Comparison of ENCODE assay signal across 27 cellular contexts in the genomic region with DNA sequence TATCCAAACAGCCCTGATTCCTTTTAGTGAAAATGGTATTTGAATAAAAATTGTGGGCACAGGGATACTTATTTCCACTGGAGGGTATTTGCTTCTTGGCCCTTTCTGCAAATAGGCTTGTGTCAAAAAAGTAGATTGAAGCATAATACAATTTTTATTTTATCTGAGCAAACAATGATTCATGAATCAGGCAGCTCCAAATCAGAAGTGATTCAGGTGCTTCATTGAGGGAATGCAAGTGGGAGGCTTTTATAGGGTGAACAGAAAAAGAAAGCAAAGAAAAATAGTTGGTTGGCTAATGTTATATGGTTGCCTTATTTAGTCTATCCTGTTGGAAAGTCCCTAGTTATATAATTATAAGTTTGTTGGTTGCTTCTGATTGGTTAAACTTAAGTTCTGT.
A peak's percentile ranks its signal among the peaks of the same experiment; 100 is the strongest.
DNase-seq lines count a peak whose midpoint lies in the region; ATAC-seq and TF ChIP-seq lines count a peak whose summit lies in the region.
"Had no signal": no experiment of that assay in that cellular context is flagged by ENCODE, and none has a peak within 500 bp of the region (broad histone marks: within the 10 kb centered on the region; RNA-seq: fewer than 3 reads in every experiment).

No MANE protein-coding gene starts in this region.

- CTCF ChIA-PET in PC-9 (lab: Charles Lee) = no interaction called here

- peaks cover 19% of the 10 kb centered on the region for H3K79me2 ChIP-seq in PC-9 (ENCODE audit: low read depth)

- BruUV-seq in PC-9 (replicated peaks; lab: Mats Ljungman, UMichigan) = no TSS peak

- TF ChIP-seq CTCF in PC-9 (conservative IDR thresholded peaks at IDR 0.05) (no peak), choroid plexus epithelial cell (conservative IDR thresholded peaks at IDR 0.05; ENCODE audit: low read depth, low read length) (no peak), ovary (IDR thresholded peaks at IDR 0.05) (no peak)

- no peak overlapping the region for H3K4me3 ChIP-seq in PC-9
- H3K4me3 ChIP-seq in choroid plexus epithelial cell (ENCODE audit: low read depth, low read length) = no peak overlapping the region
- no peak overlapping the region for H3K4me3 ChIP-seq in ovary
- H3K4me3 ChIP-seq: K562, lower lobe of right lung, mucosa of descending colon, spleen, tibial nerve had no signal

- intact Hi-C loops in PC-9 (cut with micrococcal nuclease; ENCODE audit: unreplicated experiment) = loop anchor here (5.0 kb wide), 1 partner anchor 182 kb away; no protein-coding TSS in a partner anchor
- intact Hi-C loops in ovary (cut with DNase I) = no loop called here

- H3K4me1 ChIP-seq in PC-9 (replicated peaks; ENCODE audit: insufficient read depth) (peaks cover 28% of the 10 kb centered on the region), ovary (ENCODE audit: insufficient read depth) (no peaks in the 10 kb centered on the region)
- H3K4me1 ChIP-seq: Caco-2, lower lobe of right lung, spleen, tibial nerve had no signal

- H2AFZ ChIP-seq in PC-9 = no peak overlapping the region

- TF ChIP-seq POLR2A in ovary (IDR thresholded peaks at IDR 0.05) = no peak

- 0 out of 2 replicates have a peak, but pooled peaks cover 4% of the 10 kb centered on the region for H3K9me2 ChIP-seq in PC-9 (ENCODE audit: insufficient read depth)

- H3K36me3 ChIP-seq in PC-9 (ENCODE audit: low read depth) = peaks cover 24% of the 10 kb centered on the region; the same call in 1 of the 2 replicates
- H3K36me3 ChIP-seq in ovary = no peaks in the 10 kb centered on the region
- H3K36me3 ChIP-seq: lower lobe of right lung, spleen, tibial nerve had no signal

- TF ChIP-seq EP300 in ovary (IDR thresholded peaks at IDR 0.05) = no peak

- H3F3A ChIP-seq in PC-9 (ENCODE audit: insufficient read depth, low read depth) = peaks cover 15% of the 10 kb centered on the region

- peak overlapping the region; percentile 59 for H3K27ac ChIP-seq in PC-9
- H3K27ac ChIP-seq in ovary = no peak overlapping the region
- H3K27ac ChIP-seq: lower lobe of right lung, spleen, tibial nerve had no signal

- H3K4me2 ChIP-seq in PC-9 = peak overlapping the region; percentile 20

- H3K27me3 ChIP-seq in PC-9 (ENCODE audit: insufficient read depth, low read depth) = no peaks in the 10 kb centered on the region
- no peaks in the 10 kb centered on the region for H3K27me3 ChIP-seq in ovary
- H3K27me3 ChIP-seq: spleen, tibial nerve had no signal

- H3K9me3 ChIP-seq in PC-9 (ENCODE audit: insufficient read depth, low read depth) = no peaks in the 10 kb centered on the region; the same call in 1 of the 2 replicates
- no peaks in the 10 kb centered on the region for H3K9me3 ChIP-seq in ovary
- H3K9me3 ChIP-seq: Caco-2, lower lobe of right lung, mucosa of descending colon, spleen, tibial nerve had no signal

- no peaks in the 10 kb centered on the region for H4K20me1 ChIP-seq in PC-9 (ENCODE audit: insufficient read depth)

- POLR2A ChIA-PET in PC-9 (lab: Charles Lee; ENCODE audit: unreplicated experiment) = interaction anchor here (0.7 kb wide), 1 partner anchor 16 kb away, joined by 7 read pairs; no protein-coding TSS in a partner anchor

- ATAC-seq in GM19035 (IDR thresholded peaks at IDR 0.05; ENCODE audit: unreplicated experiment) = no peak
- ATAC-seq: activated CD8-positive, alpha-beta T cell treated with anti-CD3 and anti-CD28 coated beads for 36 hours; K562; mucosa of descending colon; right cardiac atrium; Right ventricle myocardium inferior had no signal

- DNase-seq in EL (peak; percentile 13), PC-9 (peak in 1 of 2 experiments; percentile 87), choroid plexus epithelial cell (ENCODE audit: low read depth) (peak; percentile 35), non-pigmented ciliary epithelial cell (ENCODE audit: low read depth) (peak; percentile 26), ovary (no peak), T-helper 9 cell (no peak)
- DNase-seq: activated CD8-positive, alpha-beta T cell treated with anti-CD3 and anti-CD28 coated beads for 36 hours; activated naive CD8-positive, alpha-beta T cell treated with anti-CD3 and anti-CD28 coated beads for 36 hours; C1 segment of cervical spinal cord; Caco-2; cerebellar nuclear complex; DND-41; glutamatergic neuron; kidney; lower lobe of right lung; mucosa of descending colon; MV-4-11; NCI-H1436 treated with DMSO at 0.1 percent for 48 hours; NCI-H2107; NCI-H446; NCI-H82; right cardiac atrium; spleen had no signal

Comparison
In these comparisons a context has a peak if more than half of its experiments do, and no peak if none do; other contexts are left out.
1. DNase-seq: peak in EL (single experiment), choroid plexus epithelial cell (single experiment) and non-pigmented ciliary epithelial cell (single experiment); none in ovary (0 of 5) and T-helper 9 cell (single experiment).